In genomic region chr16:62036101-62036806, GRCh38 we compare ENCODE assay signal across 13 cellular contexts. TPM values are rescaled to one million over a fixed set of nuclear protein-coding genes. Genes with fewer than 3 reads are reported as not detected.
DNase-seq lines count a peak whose midpoint lies in the region; ATAC-seq lines count a peak whose summit lies in the region.
"Had no signal": no experiment of that assay in that cellular context is flagged by ENCODE, and none has a peak within 500 bp of the region (broad histone marks: within the 10 kb centered on the region; RNA-seq: fewer than 3 reads in every experiment).

TSS of gene CDH8 (minus strand) at chr16:62036438. CDS start at chr16:62021403, 15,035 bp downstream.

- ATAC-seq in GM18873 (IDR thresholded peaks at IDR 0.05; ENCODE audit: low FRiP score, unreplicated experiment) (no peak), GM19328 (IDR thresholded peaks at IDR 0.05; ENCODE audit: unreplicated experiment) (no peak), GM19023 (IDR thresholded peaks at IDR 0.05; ENCODE audit: unreplicated experiment) (no peak)
- ATAC-seq: right lobe of liver had no signal

- DNase-seq in stimulated activated CD4-positive, alpha-beta T cell treated with anti-CD3 and anti-CD28 coated beads, Interleukin-2, amount 100 ng/mL, for 24 hours: no peak
- DNase-seq: activated T-cell treated with anti-CD3 and anti-CD28 coated beads for 4 hours, GOT3, uterus had no signal

- H3K9ac ChIP-seq in HUES6 (ENCODE audit: low read length) (no peak within 1 kb of the TSS), iPS-20b (ENCODE audit: low read depth, low read length) (peak within 1 kb of the TSS; percentile 51; the same call in 1 of the 2 replicates), skeletal muscle tissue (ENCODE audit: low read depth in 1 of 3, low read length in 3 of 3) (no peak within 1 kb of the TSS)

- no peak within 1 kb of the TSS for H3K27ac ChIP-seq in HUES6 (ENCODE audit: low read depth, low read length)
- peak within 1 kb of the TSS; percentile 69 for H3K27ac ChIP-seq in angular gyrus (ENCODE audit: low read depth, low read length)
- no peak within 1 kb of the TSS for H3K27ac ChIP-seq in iPS-20b (ENCODE audit: low read length)
- H3K27ac ChIP-seq in skeletal muscle tissue (ENCODE audit: low read depth, low read length): no peak within 1 kb of the TSS
- H3K27ac ChIP-seq: right lobe of liver, uterus had no signal

- H3K27me3 ChIP-seq in HUES6 (ENCODE audit: control insufficient read depth, insufficient read depth, low read length): peaks cover 75% of the 10 kb centered on the region
- peaks cover 80% of the 10 kb centered on the region for H3K27me3 ChIP-seq in iPS-20b (ENCODE audit: insufficient read depth, low read length)
- H3K27me3 ChIP-seq in skeletal muscle tissue (ENCODE audit: control insufficient read depth in 3 of 3, insufficient read depth in 3 of 3, low read length in 3 of 3): peaks cover 29% of the 10 kb centered on the region in 3 donors

- H3K4me1 ChIP-seq in HUES6 (ENCODE audit: control insufficient read depth, insufficient read depth, low read length) (peaks cover 35% of the 10 kb centered on the region), iPS-20b (ENCODE audit: insufficient read depth, low read length) (peaks cover 26% of the 10 kb centered on the region), skeletal muscle tissue (ENCODE audit: control insufficient read depth in 3 of 3, insufficient read depth in 3 of 3, low read length in 3 of 3) (peaks cover 0 to 4% (median 4%) of the 10 kb centered on the region in 3 donors)
- H3K4me1 ChIP-seq: right lobe of liver had no signal

- H3K9me3 ChIP-seq in HUES6 (ENCODE audit: control insufficient read depth, insufficient read depth, low read depth, low read length) (no peaks in the 10 kb centered on the region), iPS-20b (ENCODE audit: insufficient read depth, low read depth, low read length) (no peaks in the 10 kb centered on the region), skeletal muscle tissue (ENCODE audit: control insufficient read depth in 3 of 3, low read length in 3 of 3) (no peaks in the 10 kb centered on the region)
- H3K9me3 ChIP-seq: right lobe of liver, uterus had no signal

- H3K4me3 ChIP-seq in HUES6 (ENCODE audit: low read depth, low read length): peak within 1 kb of the TSS; percentile 74
- peak within 1 kb of the TSS; percentile 67 for H3K4me3 ChIP-seq in iPS-20b (ENCODE audit: low read length)
- peak within 1 kb of the TSS; percentile 35 to 59 (median 40) for H3K4me3 ChIP-seq in skeletal muscle tissue (ENCODE audit: low read length in 3 of 3)
- H3K4me3 ChIP-seq: right lobe of liver had no signal

- H3K36me3 ChIP-seq in HUES6 (ENCODE audit: control insufficient read depth, insufficient read depth, low read length) (no peaks in the 10 kb centered on the region), iPS-20b (ENCODE audit: insufficient read depth, low read depth, low read length) (no peaks in the 10 kb centered on the region), skeletal muscle tissue (ENCODE audit: control insufficient read depth in 3 of 3, insufficient read depth in 3 of 3, low read length in 3 of 3) (no peaks in the 10 kb centered on the region)
- H3K36me3 ChIP-seq: right lobe of liver, uterus had no signal

RNA-seq across cellular contexts. Expression of gene CDH8, which starts in this region (rescaled TPM):
- 1.0 TPM for total RNA-seq in skeletal muscle tissue
- total RNA-seq: HT1080, right lobe of liver had no signal
